15 cellular contexts compared by ENCODE assay signal in genomic region chr4:41318839-41319530, GRCh38.
DNase-seq lines count a peak whose midpoint lies in the region; ATAC-seq, FAIRE-seq and TF ChIP-seq lines count a peak whose summit lies in the region.
"Had no signal": no experiment of that assay in that cellular context is flagged by ENCODE, and none has a peak within 500 bp of the region (broad histone marks: within the 10 kb centered on the region; RNA-seq: fewer than 3 reads in every experiment).

No MANE protein-coding gene starts in this region.

- H3K27ac ChIP-seq in 22Rv1 (peak overlapping the region; percentile 97), breast epithelium (peak overlapping the region; percentile 56 to 79)
- H3K27ac ChIP-seq: esophagus squamous epithelium, SJSA1 had no signal

- FAIRE-seq in HTR-8/SVneo (lab: Jason Lieb, UNC), result no peak
- FAIRE-seq: kidney had no signal

- H3K36me3 ChIP-seq in breast epithelium, result no peaks in the 10 kb centered on the region
- H3K36me3 ChIP-seq: esophagus squamous epithelium, SJSA1 had no signal

- no peaks in the 10 kb centered on the region for H3K9me3 ChIP-seq in breast epithelium
- H3K9me3 ChIP-seq: esophagus squamous epithelium, SJSA1 had no signal

- intact Hi-C loops in breast epithelium (cut with DNase I; ENCODE audit: low total_unique reads) (no loop called here), left colon (cut with DNase I, micrococcal nuclease) (no loop called here)

- H3K4me3 ChIP-seq in breast epithelium, result no peak overlapping the region
- H3K4me3 ChIP-seq: esophagus squamous epithelium, SJSA1 had no signal

- H3K4me1 ChIP-seq in breast epithelium, result peaks cover 0 to 4% of the 10 kb centered on the region in 2 donors
- H3K4me1 ChIP-seq: esophagus squamous epithelium had no signal

- DNase-seq in HTR-8/SVneo (ENCODE audit: insufficient read length, low spot score), result peak; percentile 35
- peak; percentile 23 to 51 for DNase-seq in breast epithelium (ENCODE audit: low spot score in 2 of 2)
- DNase-seq in left colon, result no peak
- DNase-seq in NCI-H146 (lab: John Stamatoyannopoulos, UW), result no peak
- no peak for DNase-seq in CD1c-positive myeloid dendritic cell (ENCODE audit: extremely low spot score)
- DNase-seq in activated CD8-positive, alpha-beta memory T cell treated with anti-CD3 and anti-CD28 coated beads for 24 hours, result no peak
- no peak for DNase-seq in ureter (ENCODE audit: low spot score)
- DNase-seq: activated CD4-positive, alpha-beta T cell treated with anti-CD3 and anti-CD28 coated beads for 1 hour; caudate nucleus; esophagus squamous epithelium; IMR-90; kidney; NCI-H2081 had no signal

- no peaks in the 10 kb centered on the region for H3K27me3 ChIP-seq in breast epithelium
- H3K27me3 ChIP-seq: esophagus squamous epithelium, SJSA1 had no signal

- no peak for TF ChIP-seq POLR2A in breast epithelium (IDR thresholded peaks at IDR 0.05)

- peak; percentile 21 for ATAC-seq in left colon

- TF ChIP-seq CTCF in 22Rv1 (IDR thresholded peaks at IDR 0.05), result no peak
- no peak for TF ChIP-seq CTCF in breast epithelium (IDR thresholded peaks at IDR 0.05)

Comparison
In these comparisons a context has a peak if more than half of its experiments do, and no peak if none do; other contexts are left out.
1. DNase-seq: peak in HTR-8/SVneo (single experiment) and breast epithelium (2 of 2); none in left colon (0 of 2), NCI-H146 (single experiment), CD1c-positive myeloid dendritic cell (single experiment), activated CD8-positive, alpha-beta memory T cell treated with anti-CD3 and anti-CD28 coated beads for 24 hours (single experiment) and ureter (single experiment).